12 cellular contexts compared by ENCODE assay signal in genomic region chr14:23174266-23174665, GRCh38. TPM values are rescaled to one million over a fixed set of nuclear protein-coding genes. Genes with fewer than 3 reads are reported as not detected.
DNase-seq lines count a peak whose midpoint lies in the region; ATAC-seq and TF ChIP-seq lines count a peak whose summit lies in the region.
"Had no signal": no experiment of that assay in that cellular context is flagged by ENCODE, and none has a peak within 500 bp of the region (broad histone marks: within the 10 kb centered on the region; RNA-seq: fewer than 3 reads in every experiment).

No MANE protein-coding gene starts in this region.

- H3K27ac ChIP-seq in endodermal cell (ENCODE audit: low read depth, low read length): peak overlapping the region; percentile 58
- H3K27ac ChIP-seq: KMS-11 had no signal

- 80% methylated on average over 1 to 2 of the region's 2 CpGs for WGBS in endodermal cell (ENCODE audit: insufficient coverage in 1 of 2, insufficient read length in 1 of 2), 2 experiments

- H3K9ac ChIP-seq in endodermal cell (ENCODE audit: extremely low read depth, low read length, poor library complexity, severe bottlenecking): no peak overlapping the region
- H3K9ac ChIP-seq: KMS-11 had no signal

- H3K4me1 Mint-ChIP-seq in endodermal cell (peaks cover 39% of the 10 kb centered on the region), chondrocyte (ENCODE audit: low read depth) (peaks cover 3% of the 10 kb centered on the region)
- H3K4me1 Mint-ChIP-seq in naive thymus-derived CD8-positive, alpha-beta T cell: peaks cover 16 to 82% (median 60%) of the 10 kb centered on the region in 4 donors

- H3K4me3 Mint-ChIP-seq in endodermal cell (no peak overlapping the region), chondrocyte (ENCODE audit: unreplicated experiment) (no peak overlapping the region)
- peak overlapping the region in 6 of 10 donors; percentile 1 to 58 (median 25) for H3K4me3 Mint-ChIP-seq in naive thymus-derived CD8-positive, alpha-beta T cell

- ATAC-seq in naive thymus-derived CD8-positive, alpha-beta T cell: no peak
- ATAC-seq in HG03025 (IDR thresholded peaks at IDR 0.05; ENCODE audit: low FRiP score, unreplicated experiment): no peak
- ATAC-seq in GM19328 (IDR thresholded peaks at IDR 0.05; ENCODE audit: unreplicated experiment): no peak
- ATAC-seq: left colon had no signal

- H3K9me3 Mint-ChIP-seq in endodermal cell (no peaks in the 10 kb centered on the region), chondrocyte (ENCODE audit: low read depth) (no peaks in the 10 kb centered on the region)
- no peaks in the 10 kb centered on the region for H3K9me3 Mint-ChIP-seq in naive thymus-derived CD8-positive, alpha-beta T cell

- DNase-seq in AG08396 (ENCODE audit: low spot score) (peak; percentile 45), MV-4-11 (lab: John Stamatoyannopoulos, UW) (peak; percentile 55), endodermal cell (no peak), NCI-H2171 treated with DMSO at 0.1 percent for 48 hours (lab: John Stamatoyannopoulos, UW) (no peak), chondrocyte (ENCODE audit: low spot score) (no peak)
- DNase-seq in naive thymus-derived CD8-positive, alpha-beta T cell: no peak
- DNase-seq: left colon, NCI-H748 treated with DMSO at 0.1 percent for 48 hours, sigmoid colon had no signal

- TF ChIP-seq CTCF in endodermal cell (conservative IDR thresholded peaks at IDR 0.05) (no peak), chondrocyte (IDR thresholded peaks at IDR 0.05) (no peak)

- peaks cover 3% of the 10 kb centered on the region for H3K27me3 Mint-ChIP-seq in endodermal cell (ENCODE audit: insufficient read depth)
- H3K27me3 Mint-ChIP-seq in naive thymus-derived CD8-positive, alpha-beta T cell: peaks cover 0 to 3% (median 2%) of the 10 kb centered on the region in 5 donors
- peaks cover 26% of the 10 kb centered on the region for H3K27me3 Mint-ChIP-seq in chondrocyte (ENCODE audit: low read depth)

- POLR2A ChIA-PET in naive thymus-derived CD8-positive, alpha-beta T cell (lab: Charles Lee): interaction anchor here (1.0 kb wide), 1 partner anchor 8 kb away, joined by 3 read pairs; no protein-coding TSS in a partner anchor

- peak overlapping the region; percentile 41 for H3K4me3 ChIP-seq in endodermal cell (ENCODE audit: low read length)
- H3K4me3 ChIP-seq: sigmoid colon had no signal

- no peaks in the 10 kb centered on the region for H3K36me3 Mint-ChIP-seq in endodermal cell (ENCODE audit: low read depth)
- peaks cover 0 to 3% (median 0%) of the 10 kb centered on the region in 3 donors for H3K36me3 Mint-ChIP-seq in naive thymus-derived CD8-positive, alpha-beta T cell
- no peaks in the 10 kb centered on the region for H3K36me3 Mint-ChIP-seq in chondrocyte (ENCODE audit: low read depth)

- H3K4me1 ChIP-seq in endodermal cell (ENCODE audit: control insufficient read depth, insufficient read depth, low read length): peaks cover 10% of the 10 kb centered on the region

- H3K27ac Mint-ChIP-seq in endodermal cell (peak overlapping the region; percentile 1), chondrocyte (ENCODE audit: unreplicated experiment) (no peak overlapping the region)
- peak overlapping the region in 1 of 10 donors; percentile 5 for H3K27ac Mint-ChIP-seq in naive thymus-derived CD8-positive, alpha-beta T cell

- no peaks in the 10 kb centered on the region for H3K27me3 ChIP-seq in endodermal cell (ENCODE audit: control insufficient read depth, insufficient read depth, low read length, poor library complexity, severe bottlenecking)
- H3K27me3 ChIP-seq: sigmoid colon had no signal

- H3K9me3 ChIP-seq in endodermal cell (ENCODE audit: control insufficient read depth, low read length): no peaks in the 10 kb centered on the region
- H3K9me3 ChIP-seq: sigmoid colon had no signal

- H3K36me3 ChIP-seq in endodermal cell (ENCODE audit: control insufficient read depth, insufficient read depth, low read length): no peaks in the 10 kb centered on the region
- H3K36me3 ChIP-seq: sigmoid colon had no signal

RNA-seq across cellular contexts. Expression of gene SLC7A8, which starts 9.2 kb away (rescaled TPM):
- total RNA-seq in endodermal cell: 10 to 100 TPM; 47.6 to 48.9 TPM
- polyA plus RNA-seq in endodermal cell (2013, experiment 1 of 2): 25.0 TPM
- 20.3 TPM for polyA plus RNA-seq in endodermal cell (2013, experiment 2 of 2)
- 1 to 10 TPM; 7.2 to 7.9 TPM for total RNA-seq in naive thymus-derived CD8-positive, alpha-beta T cell
- 10 to 100 TPM in 2 of 3 donors, 1 to 10 TPM in 1; 4.0 to 12.8 (median 10.9) TPM for polyA plus RNA-seq in naive thymus-derived CD8-positive, alpha-beta T cell
- total RNA-seq in chondrocyte: 0.31 to 0.89 TPM (median 0.45 TPM) in 3 replicates

RNA-seq across cellular contexts. Expression of gene CEBPE, which starts 55.2 kb away (rescaled TPM):
- not detected for total RNA-seq in endodermal cell
- not detected for polyA plus RNA-seq in endodermal cell (2013, experiment 1 of 2)
- polyA plus RNA-seq in endodermal cell (2013, experiment 2 of 2): not detected
- 1 to 10 TPM; 1.5 to 1.8 TPM for total RNA-seq in naive thymus-derived CD8-positive, alpha-beta T cell
- 1 to 10 TPM in 2 of 3 donors, under 1 TPM in 1; 0.66 to 2.4 (median 1.6) TPM for polyA plus RNA-seq in naive thymus-derived CD8-positive, alpha-beta T cell
- total RNA-seq in chondrocyte: not detected in 3 replicates
- total RNA-seq: left colon had no signal

Comparison
In these comparisons a context has a peak if more than half of its experiments do, and no peak if none do; other contexts are left out.
1. DNase-seq: peak in AG08396 (single experiment) and MV-4-11 (single experiment); none in endodermal cell (single experiment), naive thymus-derived CD8-positive, alpha-beta T cell (0 of 10), NCI-H2171 treated with DMSO at 0.1 percent for 48 hours (single experiment) and chondrocyte (single experiment).
2. H3K4me3 Mint-ChIP-seq: peak in naive thymus-derived CD8-positive, alpha-beta T cell (6 of 10); none in endodermal cell (single experiment) and chondrocyte (single experiment).
3. RNA of gene SLC7A8, which starts 9.2 kb away (total RNA-seq): 47.6 to 48.9 TPM in endodermal cell; 7.2 to 7.9 TPM in naive thymus-derived CD8-positive, alpha-beta T cell and 0.31 to 0.89 TPM in chondrocyte; every median in the first group is over 4 times any median in the second.